13 cellular contexts compared by ENCODE assay signal in genomic region chr15:68524753-68525584, GRCh38. TPM values are rescaled to one million over a fixed set of nuclear protein-coding genes. Genes with fewer than 3 reads are reported as not detected.
A peak's percentile ranks its signal among the peaks of the same experiment; 100 is the strongest.
DNase-seq lines count a peak whose midpoint lies in the region; ATAC-seq and TF ChIP-seq lines count a peak whose summit lies in the region.
"Had no signal": no experiment of that assay in that cellular context is flagged by ENCODE, and none has a peak within 500 bp of the region (broad histone marks: within the 10 kb centered on the region; RNA-seq: fewer than 3 reads in every experiment).

No MANE protein-coding gene starts in this region.

- H3K79me2 ChIP-seq in mesendoderm (ENCODE audit: control insufficient read depth, insufficient read depth, low read length), result no peaks in the 10 kb centered on the region

- no peak overlapping the region for H3K56ac ChIP-seq in mesendoderm (ENCODE audit: low read length)

- no peak for TF ChIP-seq CTCF in GM06990 (IDR thresholded peaks at IDR 0.05; ENCODE audit: insufficient read depth, low read length, poor library complexity, severe bottlenecking)
- no peak for TF ChIP-seq CTCF in fibroblast of villous mesenchyme (IDR thresholded peaks at IDR 0.05; ENCODE audit: insufficient read depth, low read depth, low read length)
- TF ChIP-seq CTCF in tibial artery (IDR thresholded peaks at IDR 0.05), result no peak

- no peaks in the 10 kb centered on the region for H3K9me3 ChIP-seq in tibial artery

- H3K27ac ChIP-seq in tibial artery (peak overlapping the region; percentile 3 to 29), mesendoderm (ENCODE audit: low read depth, low read length) (no peak overlapping the region)

- no peaks in the 10 kb centered on the region for H3K79me1 ChIP-seq in mesendoderm (ENCODE audit: low read length)

- H4K5ac ChIP-seq in mesendoderm (ENCODE audit: low read length), result no peak overlapping the region

- no peak overlapping the region for H2BK15ac ChIP-seq in mesendoderm (replicated peaks; ENCODE audit: low read depth)

- no peak overlapping the region for H2BK120ac ChIP-seq in mesendoderm (ENCODE audit: low read depth, low read length)

- intact Hi-C loops in tibial artery (cut with DNase I; ENCODE audit: low total_unique reads), result no loop called here

- H3K18ac ChIP-seq in mesendoderm (ENCODE audit: low read length), result no peak overlapping the region

- WGBS in mesendoderm (ENCODE audit: extremely low coverage, insufficient coverage, low lambda C conversion rate), result no CpG with 5 or more reads among the region's 4 CpGs

- peaks cover 0 to 17% (median 4%) of the 10 kb centered on the region in 4 donors for H3K4me1 ChIP-seq in tibial artery
- H3K4me1 ChIP-seq in mesendoderm (ENCODE audit: control insufficient read depth, low read depth, low read length), result no peaks in the 10 kb centered on the region

- no peak overlapping the region for H2AK5ac ChIP-seq in mesendoderm (ENCODE audit: low read length)

- H3K4me3 ChIP-seq in GM06990 (replicated peaks; ENCODE audit: low read depth, low read length) (no peak overlapping the region), fibroblast of villous mesenchyme (ENCODE audit: low read depth, low read length) (no peak overlapping the region), tibial artery (no peak overlapping the region), mesendoderm (ENCODE audit: low read length) (no peak overlapping the region)

- H4K8ac ChIP-seq in mesendoderm (ENCODE audit: low read depth, low read length), result no peak overlapping the region

- H3K36me3 ChIP-seq in GM06990 (ENCODE audit: control insufficient read depth, insufficient read depth, low read length) (no peaks in the 10 kb centered on the region), tibial artery (no peaks in the 10 kb centered on the region), mesendoderm (ENCODE audit: control insufficient read depth, insufficient read depth, low read length) (no peaks in the 10 kb centered on the region)

- DNase-seq in GM06990 (ENCODE audit: extremely low read depth, insufficient read length), result peak; percentile 43
- DNase-seq in fibroblast of villous mesenchyme (ENCODE audit: low read depth), result peak; percentile 90
- no peak for DNase-seq in tibial artery
- no peak for DNase-seq in medulla oblongata (ENCODE audit: extremely low spot score)
- no peak for DNase-seq in mesendoderm
- DNase-seq: activated CD4-positive, alpha-beta T cell treated with anti-CD3 and anti-CD28 coated beads, Interleukin-2, amount 50 U/mL, for 1 hour; central memory CD4-positive, alpha-beta T cell; foreskin melanocyte; left colon; nucleus accumbens; stimulated activated CD4-positive, alpha-beta T cell treated with anti-CD3 and anti-CD28 coated beads, Interleukin-4, amount 100 ng/mL, for 4 hours had no signal

- ATAC-seq in SK-N-SH treated with all-trans-retinoic acid at 6 μM for 48 hours, result peak; percentile 86
- ATAC-seq in GM19023 (IDR thresholded peaks at IDR 0.05; ENCODE audit: unreplicated experiment), result no peak
- ATAC-seq: left colon had no signal

- no peak overlapping the region for H3K4me2 ChIP-seq in mesendoderm (ENCODE audit: low read length)

- no peak overlapping the region for H3K9ac ChIP-seq in mesendoderm (ENCODE audit: low read length)

- no peak overlapping the region for H3K23ac ChIP-seq in mesendoderm (ENCODE audit: low read length)

- H3K27me3 ChIP-seq in GM06990 (replicated peaks; ENCODE audit: control insufficient read depth, insufficient read depth, low read length) (no peaks in the 10 kb centered on the region), tibial artery (no peaks in the 10 kb centered on the region), mesendoderm (ENCODE audit: insufficient read depth, low read length, poor library complexity) (no peaks in the 10 kb centered on the region)

- H3K4ac ChIP-seq in mesendoderm (ENCODE audit: low read depth, low read length), result no peak overlapping the region

- H2BK5ac ChIP-seq in mesendoderm (ENCODE audit: low read length), result no peak overlapping the region

TF ChIP-seq in SK-N-SH treated with all-trans-retinoic acid at 6 μM for 48 hours, 23 proteins besides CTCF, POLR2A, EP300 and RAD21:
- TF ChIP-seq POU6F1 (CRISPR knock-in tag; IDR thresholded peaks at IDR 0.05; ENCODE audit: borderline replicate concordance, low read depth) (no peak), PATZ1 (CRISPR knock-in tag; IDR thresholded peaks at IDR 0.05; ENCODE audit: borderline replicate concordance) (no peak), OSR1 (CRISPR knock-in tag; IDR thresholded peaks at IDR 0.05) (no peak), PPARA (CRISPR knock-in tag; IDR thresholded peaks at IDR 0.05; ENCODE audit: borderline replicate concordance) (no peak)

RNA-seq across cellular contexts. Expression of gene CORO2B, which starts 53.8 kb away (rescaled TPM):
- 8.7 and 9.5 TPM in 2 replicates for total RNA-seq in fibroblast of villous mesenchyme
- 1.9 TPM for polyA plus RNA-seq in mesendoderm (2013, experiment 1 of 2)
- 1.8 TPM for polyA plus RNA-seq in mesendoderm (2013, experiment 2 of 2)

Comparison
In these comparisons a context has a peak if more than half of its experiments do, and no peak if none do; other contexts are left out.
1. DNase-seq: peak in GM06990 (single experiment) and fibroblast of villous mesenchyme (single experiment); none in tibial artery (0 of 2), medulla oblongata (single experiment) and mesendoderm (single experiment).